ENCODE assay signal across 1 cellular context in genomic region chr16:2223375-2224182, GRCh38.
TF ChIP-seq lines count a peak whose summit lies in the region.

A gene with protein sequence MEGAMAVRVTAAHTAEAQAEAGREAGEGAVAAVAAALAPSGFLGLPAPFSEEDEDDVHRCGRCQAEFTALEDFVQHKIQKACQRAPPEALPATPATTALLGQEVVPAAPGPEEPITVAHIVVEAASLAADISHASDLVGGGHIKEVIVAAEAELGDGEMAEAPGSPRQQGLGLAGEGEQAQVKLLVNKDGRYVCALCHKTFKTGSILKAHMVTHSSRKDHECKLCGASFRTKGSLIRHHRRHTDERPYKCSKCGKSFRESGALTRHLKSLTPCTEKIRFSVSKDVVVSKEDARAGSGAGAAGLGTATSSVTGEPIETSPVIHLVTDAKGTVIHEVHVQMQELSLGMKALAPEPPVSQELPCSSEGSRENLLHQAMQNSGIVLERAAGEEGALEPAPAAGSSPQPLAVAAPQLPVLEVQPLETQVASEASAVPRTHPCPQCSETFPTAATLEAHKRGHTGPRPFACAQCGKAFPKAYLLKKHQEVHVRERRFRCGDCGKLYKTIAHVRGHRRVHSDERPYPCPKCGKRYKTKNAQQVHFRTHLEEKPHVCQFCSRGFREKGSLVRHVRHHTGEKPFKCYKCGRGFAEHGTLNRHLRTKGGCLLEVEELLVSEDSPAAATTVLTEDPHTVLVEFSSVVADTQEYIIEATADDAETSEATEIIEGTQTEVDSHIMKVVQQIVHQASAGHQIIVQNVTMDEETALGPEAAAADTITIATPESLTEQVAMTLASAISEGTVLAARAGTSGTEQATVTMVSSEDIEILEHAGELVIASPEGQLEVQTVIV (plus strand): TSS chr16:2223591. CDS start chr16:2223614, 23 bp downstream.

TF ChIP-seq in HepG2, 621 proteins besides CTCF, POLR2A, EP300 and RAD21 (continued from another document and continues in another):
- TF ChIP-seq TBX3 (IDR thresholded peaks at IDR 0.05; ENCODE audit: borderline replicate concordance) (peak; percentile 19; the same call in 1 of the 2 replicates), FOXP4 (CRISPR knock-in tag; IDR thresholded peaks at IDR 0.05) (peak; percentile 41; the same call in 1 of the 2 replicates), ZMYM2 (CRISPR knock-in tag; IDR thresholded peaks at IDR 0.05) (0 out of 2 replicates have a peak, but pooled peaks have one; percentile 52), CCAR2 (optimal IDR thresholded peaks at IDR 0.05; ENCODE audit: low read depth, low read length) (no peak), ZNF660 (CRISPR knock-in tag; IDR thresholded peaks at IDR 0.05; ENCODE audit: borderline replicate concordance, low read depth) (no peak), REPIN1 (CRISPR knock-in tag; IDR thresholded peaks at IDR 0.05; ENCODE audit: borderline replicate concordance, low read depth) (peak; percentile 84), ZNF207 (IDR thresholded peaks at IDR 0.05; ENCODE audit: borderline replicate concordance) (no peak), POLR2G (IDR thresholded peaks at IDR 0.05; ENCODE audit: low read depth, low read length) (peak; percentile 92), ZNF746 (CRISPR knock-in tag; IDR thresholded peaks at IDR 0.05) (peak; percentile 61; the same call in 1 of the 2 replicates), MAZ (IDR thresholded peaks at IDR 0.05; ENCODE audit: borderline replicate concordance, low read depth, low read length) (peak; percentile 54; the same call in 1 of the 2 replicates), MAZ (CRISPR knock-in tag; IDR thresholded peaks at IDR 0.05; ENCODE audit: low read depth) (peak; percentile 96), ZNF441 (CRISPR knock-in tag; IDR thresholded peaks at IDR 0.05; ENCODE audit: borderline replicate concordance) (peak; percentile 53; the same call in 1 of the 2 replicates), ZUFSP (CRISPR knock-in tag; IDR thresholded peaks at IDR 0.05; ENCODE audit: borderline replicate concordance) (no peak), ZNF230 (CRISPR knock-in tag; IDR thresholded peaks at IDR 0.05) (no peak; the same call in 1 of the 2 replicates), BRCA1 (CRISPR knock-in tag; IDR thresholded peaks at IDR 0.05) (no peak), GABPB1 (CRISPR knock-in tag; IDR thresholded peaks at IDR 0.05) (peak; percentile 93), MTF1 (CRISPR knock-in tag; IDR thresholded peaks at IDR 0.05) (peak; percentile 68; the same call in 1 of the 2 replicates), HIVEP1 (CRISPR knock-in tag; IDR thresholded peaks at IDR 0.05) (no peak), ZZZ3 (CRISPR knock-in tag; IDR thresholded peaks at IDR 0.05; ENCODE audit: borderline replicate concordance) (peak; percentile 87; the same call in 1 of the 2 replicates), PTBP1 (IDR thresholded peaks at IDR 0.05; ENCODE audit: low read depth, low read length, poor library complexity, severe bottlenecking) (no peak), ZNF547 (CRISPR knock-in tag; IDR thresholded peaks at IDR 0.05) (peak; percentile 84; the same call in 1 of the 2 replicates), FOXP1 (IDR thresholded peaks at IDR 0.05) (no peak), FOXP1 (CRISPR knock-in tag; IDR thresholded peaks at IDR 0.05) (no peak), SALL2 (CRISPR knock-in tag; IDR thresholded peaks at IDR 0.05) (peak; percentile 92), ZNF510 (CRISPR knock-in tag; IDR thresholded peaks at IDR 0.05; ENCODE audit: low read depth) (no peak; the same call in 1 of the 2 replicates), IKZF4 (CRISPR knock-in tag; IDR thresholded peaks at IDR 0.05; ENCODE audit: borderline replicate concordance, low read depth, not compliant biosample characterization) (peak; percentile 58), PLSCR1 (CRISPR knock-in tag; IDR thresholded peaks at IDR 0.05; ENCODE audit: borderline replicate concordance) (no peak)
- TF ChIP-seq, protein P1, sequence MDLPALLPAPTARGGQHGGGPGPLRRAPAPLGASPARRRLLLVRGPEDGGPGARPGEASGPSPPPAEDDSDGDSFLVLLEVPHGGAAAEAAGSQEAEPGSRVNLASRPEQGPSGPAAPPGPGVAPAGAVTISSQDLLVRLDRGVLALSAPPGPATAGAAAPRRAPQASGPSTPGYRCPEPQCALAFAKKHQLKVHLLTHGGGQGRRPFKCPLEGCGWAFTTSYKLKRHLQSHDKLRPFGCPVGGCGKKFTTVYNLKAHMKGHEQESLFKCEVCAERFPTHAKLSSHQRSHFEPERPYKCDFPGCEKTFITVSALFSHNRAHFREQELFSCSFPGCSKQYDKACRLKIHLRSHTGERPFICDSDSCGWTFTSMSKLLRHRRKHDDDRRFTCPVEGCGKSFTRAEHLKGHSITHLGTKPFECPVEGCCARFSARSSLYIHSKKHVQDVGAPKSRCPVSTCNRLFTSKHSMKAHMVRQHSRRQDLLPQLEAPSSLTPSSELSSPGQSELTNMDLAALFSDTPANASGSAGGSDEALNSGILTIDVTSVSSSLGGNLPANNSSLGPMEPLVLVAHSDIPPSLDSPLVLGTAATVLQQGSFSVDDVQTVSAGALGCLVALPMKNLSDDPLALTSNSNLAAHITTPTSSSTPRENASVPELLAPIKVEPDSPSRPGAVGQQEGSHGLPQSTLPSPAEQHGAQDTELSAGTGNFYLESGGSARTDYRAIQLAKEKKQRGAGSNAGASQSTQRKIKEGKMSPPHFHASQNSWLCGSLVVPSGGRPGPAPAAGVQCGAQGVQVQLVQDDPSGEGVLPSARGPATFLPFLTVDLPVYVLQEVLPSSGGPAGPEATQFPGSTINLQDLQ (CRISPR knock-in tag; IDR thresholded peaks at IDR 0.05) = no peak
- TF ChIP-seq, protein P2, sequence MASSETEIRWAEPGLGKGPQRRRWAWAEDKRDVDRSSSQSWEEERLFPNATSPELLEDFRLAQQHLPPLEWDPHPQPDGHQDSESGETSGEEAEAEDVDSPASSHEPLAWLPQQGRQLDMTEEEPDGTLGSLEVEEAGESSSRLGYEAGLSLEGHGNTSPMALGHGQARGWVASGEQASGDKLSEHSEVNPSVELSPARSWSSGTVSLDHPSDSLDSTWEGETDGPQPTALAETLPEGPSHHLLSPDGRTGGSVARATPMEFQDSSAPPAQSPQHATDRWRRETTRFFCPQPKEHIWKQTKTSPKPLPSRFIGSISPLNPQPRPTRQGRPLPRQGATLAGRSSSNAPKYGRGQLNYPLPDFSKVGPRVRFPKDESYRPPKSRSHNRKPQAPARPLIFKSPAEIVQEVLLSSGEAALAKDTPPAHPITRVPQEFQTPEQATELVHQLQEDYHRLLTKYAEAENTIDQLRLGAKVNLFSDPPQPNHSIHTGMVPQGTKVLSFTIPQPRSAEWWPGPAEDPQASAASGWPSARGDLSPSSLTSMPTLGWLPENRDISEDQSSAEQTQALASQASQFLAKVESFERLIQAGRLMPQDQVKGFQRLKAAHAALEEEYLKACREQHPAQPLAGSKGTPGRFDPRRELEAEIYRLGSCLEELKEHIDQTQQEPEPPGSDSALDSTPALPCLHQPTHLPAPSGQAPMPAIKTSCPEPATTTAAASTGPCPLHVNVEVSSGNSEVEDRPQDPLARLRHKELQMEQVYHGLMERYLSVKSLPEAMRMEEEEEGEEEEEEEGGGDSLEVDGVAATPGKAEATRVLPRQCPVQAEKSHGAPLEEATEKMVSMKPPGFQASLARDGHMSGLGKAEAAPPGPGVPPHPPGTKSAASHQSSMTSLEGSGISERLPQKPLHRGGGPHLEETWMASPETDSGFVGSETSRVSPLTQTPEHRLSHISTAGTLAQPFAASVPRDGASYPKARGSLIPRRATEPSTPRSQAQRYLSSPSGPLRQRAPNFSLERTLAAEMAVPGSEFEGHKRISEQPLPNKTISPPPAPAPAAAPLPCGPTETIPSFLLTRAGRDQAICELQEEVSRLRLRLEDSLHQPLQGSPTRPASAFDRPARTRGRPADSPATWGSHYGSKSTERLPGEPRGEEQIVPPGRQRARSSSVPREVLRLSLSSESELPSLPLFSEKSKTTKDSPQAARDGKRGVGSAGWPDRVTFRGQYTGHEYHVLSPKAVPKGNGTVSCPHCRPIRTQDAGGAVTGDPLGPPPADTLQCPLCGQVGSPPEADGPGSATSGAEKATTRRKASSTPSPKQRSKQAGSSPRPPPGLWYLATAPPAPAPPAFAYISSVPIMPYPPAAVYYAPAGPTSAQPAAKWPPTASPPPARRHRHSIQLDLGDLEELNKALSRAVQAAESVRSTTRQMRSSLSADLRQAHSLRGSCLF (CRISPR knock-in tag; IDR thresholded peaks at IDR 0.05; ENCODE audit: borderline replicate concordance) = no peak
- TF ChIP-seq, protein P3, sequence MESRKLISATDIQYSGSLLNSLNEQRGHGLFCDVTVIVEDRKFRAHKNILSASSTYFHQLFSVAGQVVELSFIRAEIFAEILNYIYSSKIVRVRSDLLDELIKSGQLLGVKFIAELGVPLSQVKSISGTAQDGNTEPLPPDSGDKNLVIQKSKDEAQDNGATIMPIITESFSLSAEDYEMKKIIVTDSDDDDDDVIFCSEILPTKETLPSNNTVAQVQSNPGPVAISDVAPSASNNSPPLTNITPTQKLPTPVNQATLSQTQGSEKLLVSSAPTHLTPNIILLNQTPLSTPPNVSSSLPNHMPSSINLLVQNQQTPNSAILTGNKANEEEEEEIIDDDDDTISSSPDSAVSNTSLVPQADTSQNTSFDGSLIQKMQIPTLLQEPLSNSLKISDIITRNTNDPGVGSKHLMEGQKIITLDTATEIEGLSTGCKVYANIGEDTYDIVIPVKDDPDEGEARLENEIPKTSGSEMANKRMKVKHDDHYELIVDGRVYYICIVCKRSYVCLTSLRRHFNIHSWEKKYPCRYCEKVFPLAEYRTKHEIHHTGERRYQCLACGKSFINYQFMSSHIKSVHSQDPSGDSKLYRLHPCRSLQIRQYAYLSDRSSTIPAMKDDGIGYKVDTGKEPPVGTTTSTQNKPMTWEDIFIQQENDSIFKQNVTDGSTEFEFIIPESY (CRISPR knock-in tag; IDR thresholded peaks at IDR 0.05) = peak; percentile 35; the same call in 1 of the 2 replicates
- TF ChIP-seq, protein P4, sequence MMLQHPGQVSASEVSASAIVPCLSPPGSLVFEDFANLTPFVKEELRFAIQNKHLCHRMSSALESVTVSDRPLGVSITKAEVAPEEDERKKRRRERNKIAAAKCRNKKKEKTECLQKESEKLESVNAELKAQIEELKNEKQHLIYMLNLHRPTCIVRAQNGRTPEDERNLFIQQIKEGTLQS (CRISPR knock-in tag; IDR thresholded peaks at IDR 0.05) = peak; percentile 32; the same call in 1 of the 2 replicates
- TF ChIP-seq, protein P5, sequence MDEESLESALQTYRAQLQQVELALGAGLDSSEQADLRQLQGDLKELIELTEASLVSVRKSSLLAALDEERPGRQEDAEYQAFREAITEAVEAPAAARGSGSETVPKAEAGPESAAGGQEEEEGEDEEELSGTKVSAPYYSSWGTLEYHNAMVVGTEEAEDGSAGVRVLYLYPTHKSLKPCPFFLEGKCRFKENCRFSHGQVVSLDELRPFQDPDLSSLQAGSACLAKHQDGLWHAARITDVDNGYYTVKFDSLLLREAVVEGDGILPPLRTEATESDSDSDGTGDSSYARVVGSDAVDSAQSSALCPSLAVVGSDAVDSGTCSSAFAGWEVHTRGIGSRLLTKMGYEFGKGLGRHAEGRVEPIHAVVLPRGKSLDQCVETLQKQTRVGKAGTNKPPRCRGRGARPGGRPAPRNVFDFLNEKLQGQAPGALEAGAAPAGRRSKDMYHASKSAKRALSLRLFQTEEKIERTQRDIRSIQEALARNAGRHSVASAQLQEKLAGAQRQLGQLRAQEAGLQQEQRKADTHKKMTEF (CRISPR knock-in tag; IDR thresholded peaks at IDR 0.05) = peak; percentile 86; the same call in 1 of the 2 replicates
- TF ChIP-seq, protein P6, sequence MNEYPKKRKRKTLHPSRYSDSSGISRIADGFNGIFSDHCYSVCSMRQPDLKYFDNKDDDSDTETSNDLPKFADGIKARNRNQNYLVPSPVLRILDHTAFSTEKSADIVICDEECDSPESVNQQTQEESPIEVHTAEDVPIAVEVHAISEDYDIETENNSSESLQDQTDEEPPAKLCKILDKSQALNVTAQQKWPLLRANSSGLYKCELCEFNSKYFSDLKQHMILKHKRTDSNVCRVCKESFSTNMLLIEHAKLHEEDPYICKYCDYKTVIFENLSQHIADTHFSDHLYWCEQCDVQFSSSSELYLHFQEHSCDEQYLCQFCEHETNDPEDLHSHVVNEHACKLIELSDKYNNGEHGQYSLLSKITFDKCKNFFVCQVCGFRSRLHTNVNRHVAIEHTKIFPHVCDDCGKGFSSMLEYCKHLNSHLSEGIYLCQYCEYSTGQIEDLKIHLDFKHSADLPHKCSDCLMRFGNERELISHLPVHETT (CRISPR knock-in tag; conservative IDR thresholded peaks at IDR 0.05) = peak; percentile 96
- TF ChIP-seq, protein P7, sequence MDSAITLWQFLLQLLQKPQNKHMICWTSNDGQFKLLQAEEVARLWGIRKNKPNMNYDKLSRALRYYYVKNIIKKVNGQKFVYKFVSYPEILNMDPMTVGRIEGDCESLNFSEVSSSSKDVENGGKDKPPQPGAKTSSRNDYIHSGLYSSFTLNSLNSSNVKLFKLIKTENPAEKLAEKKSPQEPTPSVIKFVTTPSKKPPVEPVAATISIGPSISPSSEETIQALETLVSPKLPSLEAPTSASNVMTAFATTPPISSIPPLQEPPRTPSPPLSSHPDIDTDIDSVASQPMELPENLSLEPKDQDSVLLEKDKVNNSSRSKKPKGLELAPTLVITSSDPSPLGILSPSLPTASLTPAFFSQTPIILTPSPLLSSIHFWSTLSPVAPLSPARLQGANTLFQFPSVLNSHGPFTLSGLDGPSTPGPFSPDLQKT (CRISPR knock-in tag; IDR thresholded peaks at IDR 0.05; ENCODE audit: borderline replicate concordance) = no peak
